ENCODE assay signal across 10 cellular contexts in the genomic region with DNA sequence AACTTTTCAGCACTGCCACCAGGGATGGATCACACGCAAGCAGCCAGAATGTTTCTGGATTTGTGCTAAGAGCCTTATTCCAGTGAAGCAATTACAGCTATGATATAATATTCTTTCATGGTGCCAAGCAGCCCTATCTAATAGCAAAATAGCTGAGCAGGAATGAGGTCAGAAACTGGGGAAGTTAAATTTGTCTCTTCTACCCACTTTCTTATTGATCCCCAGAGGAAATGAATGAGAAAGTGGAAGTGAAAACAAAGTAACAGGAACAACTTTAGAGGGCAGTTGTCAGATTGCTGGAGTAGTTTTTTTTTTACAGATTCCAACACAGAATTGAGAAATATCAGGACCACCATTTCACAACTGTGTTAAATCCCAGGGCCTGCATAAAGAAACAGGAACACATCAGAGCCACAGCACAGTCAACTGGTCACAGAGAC.
A peak's percentile ranks its signal among the peaks of the same experiment; 100 is the strongest.
DNase-seq lines count a peak whose midpoint lies in the region; ATAC-seq lines count a peak whose summit lies in the region.
"Had no signal": no experiment of that assay in that cellular context is flagged by ENCODE, and none has a peak within 500 bp of the region (broad histone marks: within the 10 kb centered on the region; RNA-seq: fewer than 3 reads in every experiment).

No MANE protein-coding gene starts in this region.

- H3K4me1 Mint-ChIP-seq in memory B cell, result peaks cover 33% of the 10 kb centered on the region

- H3K4me3 Mint-ChIP-seq in memory B cell, result no peak overlapping the region

- ATAC-seq in GM18502 (IDR thresholded peaks at IDR 0.05; ENCODE audit: poor library complexity, unreplicated experiment), result peak; percentile 87
- peak; percentile 72 for ATAC-seq in GM21737 (IDR thresholded peaks at IDR 0.05; ENCODE audit: unreplicated experiment)
- peak; percentile 96 for ATAC-seq in memory B cell (ENCODE audit: low read depth)

- H3K9me3 Mint-ChIP-seq in memory B cell, result no peaks in the 10 kb centered on the region

- peaks cover 11% of the 10 kb centered on the region for H3K36me3 Mint-ChIP-seq in memory B cell

- peak overlapping the region; percentile 53 for H3K27ac Mint-ChIP-seq in memory B cell

- DNase-seq in NOMO-1 (lab: John Stamatoyannopoulos, UW; ENCODE audit: unreplicated experiment in 2 of 2) (peak; percentile 73 to 97), memory B cell (ENCODE audit: low spot score in 2 of 2) (peak in 1 of 2 donors; percentile 16), GM03348 (ENCODE audit: low spot score) (no peak), anterior cingulate cortex (lab: John Stamatoyannopoulos, UW) (no peak), NCI-H2171 (lab: John Stamatoyannopoulos, UW) (no peak), NCI-H446 treated with DMSO at 0.1 percent for 48 hours (lab: John Stamatoyannopoulos, UW) (no peak)
- DNase-seq: activated CD8-positive, alpha-beta memory T cell treated with anti-CD3 and anti-CD28 coated beads, Interleukin-2, amount 50 U/mL, for 48 hours; NCI-H446 had no signal

- no peaks in the 10 kb centered on the region for H3K27me3 Mint-ChIP-seq in memory B cell

Comparison
In these comparisons a context has a peak if more than half of its experiments do, and no peak if none do; other contexts are left out.
1. DNase-seq: peak in NOMO-1 (2 of 2); none in GM03348 (single experiment), anterior cingulate cortex (0 of 58), NCI-H2171 (single experiment) and NCI-H446 treated with DMSO at 0.1 percent for 48 hours (single experiment).
2. Peak in every context shown above with its lines, with median percentiles within 50 percentile points of each other: ATAC-seq.